In the genomic region with DNA sequence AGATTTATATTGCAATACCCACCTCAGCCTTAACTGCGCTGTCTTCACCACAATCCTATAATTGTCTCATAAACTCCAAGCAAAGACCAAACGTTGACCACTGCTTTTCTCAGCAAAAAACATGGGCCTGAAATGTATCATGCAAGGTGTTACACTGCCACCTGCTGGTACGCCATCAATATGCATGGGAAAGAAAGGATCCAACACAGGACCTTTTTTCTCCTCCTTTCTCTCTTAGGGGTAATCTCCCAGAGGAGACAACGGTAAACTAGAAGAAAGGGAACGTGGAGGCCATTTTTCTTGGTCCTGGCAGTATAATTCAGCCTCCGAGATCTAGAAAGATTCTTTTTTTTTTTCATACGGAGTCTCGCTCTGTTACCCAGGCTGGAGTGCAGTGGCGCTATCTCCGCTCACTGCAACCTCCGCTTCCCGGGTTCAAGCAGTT, we compare ENCODE assay signal across 8 cellular contexts.
DNase-seq lines count a peak whose midpoint lies in the region; ATAC-seq and TF ChIP-seq lines count a peak whose summit lies in the region.

No MANE protein-coding gene starts in this region.

- H3K4me2 ChIP-seq in KMS-11 (no peak overlapping the region), PC-9 (no peak overlapping the region), fibroblast of lung (ENCODE audit: extremely low read depth, insufficient read depth, low read length) (no peak overlapping the region), neural cell (ENCODE audit: low read length) (no peak overlapping the region)

- no TSS peak for BruUV-seq in PC-9 (replicated peaks; lab: Mats Ljungman, UMichigan)

- TF ChIP-seq CTCF in KMS-11 (conservative IDR thresholded peaks at IDR 0.05; ENCODE audit: low read depth, low read length) (peak; percentile 97), PC-9 (conservative IDR thresholded peaks at IDR 0.05) (peak; percentile 81), fibroblast of lung (conservative IDR thresholded peaks at IDR 0.05 in 1 of 2, IDR thresholded peaks at IDR 0.05 in 1 of 2; ENCODE audit: low read depth in 1 of 2, low read length in 2 of 2) (peak; percentile 98), neural cell (IDR thresholded peaks at IDR 0.05; ENCODE audit: poor library complexity, severe bottlenecking) (peak; percentile 98)

- peaks cover 7% of the 10 kb centered on the region for H3K27me3 Mint-ChIP-seq in activated T-cell treated with anti-CD3 and anti-CD28 coated beads, Interleukin-2, amount 50 U/mL, for 4 hours (ENCODE audit: low read depth)
- no peaks in the 10 kb centered on the region for H3K27me3 Mint-ChIP-seq in stimulated activated naive CD8-positive, alpha-beta T cell treated with anti-CD3 and anti-CD28 coated beads, Interleukin-15, amount 100 ng/mL, for 72 hours

- CTCF ChIA-PET in PC-9 (lab: Charles Lee), result interaction anchor here (0.7 kb wide), 1 partner anchor 145 kb away, joined by 3 read pairs; no protein-coding TSS in a partner anchor

- no peaks in the 10 kb centered on the region for H3K9me2 ChIP-seq in PC-9 (ENCODE audit: insufficient read depth)
- H3K9me2 ChIP-seq in neural cell (ENCODE audit: insufficient read depth, low read length), result no peaks in the 10 kb centered on the region

- no peaks in the 10 kb centered on the region for H3K36me3 Mint-ChIP-seq in activated T-cell treated with anti-CD3 and anti-CD28 coated beads, Interleukin-2, amount 50 U/mL, for 4 hours (ENCODE audit: insufficient read depth)

- H3K79me2 ChIP-seq in KMS-11 (ENCODE audit: insufficient read depth, low read depth) (no peaks in the 10 kb centered on the region), PC-9 (ENCODE audit: low read depth) (no peaks in the 10 kb centered on the region), fibroblast of lung (ENCODE audit: control insufficient read depth, insufficient read depth, low read length) (no peaks in the 10 kb centered on the region), neural cell (replicated peaks; ENCODE audit: insufficient read depth, low read length) (no peaks in the 10 kb centered on the region)

- H3K4me3 ChIP-seq in KMS-11 (IDR thresholded peaks at IDR 0.05; ENCODE audit: insufficient read depth, low read depth, low read length) (no peak overlapping the region), PC-9 (no peak overlapping the region), fibroblast of lung (replicated peaks in 1 of 4; ENCODE audit: control extremely low read depth in 1 of 4, insufficient read depth in 1 of 4, low read depth in 3 of 4, low read length in 4 of 4) (no peak overlapping the region), neural cell (ENCODE audit: low read length) (no peak overlapping the region)

- H3K4me1 ChIP-seq in KMS-11 (ENCODE audit: low read depth, poor library complexity, severe bottlenecking) (peaks cover 6% of the 10 kb centered on the region), PC-9 (replicated peaks; ENCODE audit: insufficient read depth) (no peaks in the 10 kb centered on the region), fibroblast of lung (ENCODE audit: control insufficient read depth, extremely low read depth, insufficient read depth, low read length) (no peaks in the 10 kb centered on the region)

- H3K4me3 Mint-ChIP-seq in activated T-cell treated with anti-CD3 and anti-CD28 coated beads, Interleukin-2, amount 50 U/mL, for 4 hours, result no peak overlapping the region
- H3K4me3 Mint-ChIP-seq in stimulated activated naive CD8-positive, alpha-beta T cell treated with anti-CD3 and anti-CD28 coated beads, Interleukin-15, amount 100 ng/mL, for 72 hours, result no peak overlapping the region

- H3K27me3 ChIP-seq in KMS-11 (ENCODE audit: insufficient read depth, low read depth) (no peaks in the 10 kb centered on the region), PC-9 (ENCODE audit: insufficient read depth, low read depth) (peaks cover 10% of the 10 kb centered on the region; the same call in 1 of the 2 replicates), fibroblast of lung (ENCODE audit: control insufficient read depth, insufficient read depth, low read length) (no peaks in the 10 kb centered on the region), neural cell (ENCODE audit: insufficient read depth, low read depth, low read length) (no peaks in the 10 kb centered on the region)

- no peaks in the 10 kb centered on the region for H3K9me3 Mint-ChIP-seq in activated T-cell treated with anti-CD3 and anti-CD28 coated beads, Interleukin-2, amount 50 U/mL, for 4 hours
- H3K9me3 Mint-ChIP-seq in stimulated activated naive CD8-positive, alpha-beta T cell treated with anti-CD3 and anti-CD28 coated beads, Interleukin-15, amount 100 ng/mL, for 72 hours, result no peaks in the 10 kb centered on the region

- DNase-seq in D341Med (ENCODE audit: low spot score), result peak; percentile 65
- peak; percentile 54 to 62 for DNase-seq in PC-9
- DNase-seq in activated T-cell treated with anti-CD3 and anti-CD28 coated beads, Interleukin-2, amount 50 U/mL, for 4 hours, result peak; percentile 83
- peak; percentile 84 to 90 for DNase-seq in fibroblast of lung (ENCODE audit: low read depth in 2 of 2)
- DNase-seq in stimulated activated naive CD8-positive, alpha-beta T cell treated with anti-CD3 and anti-CD28 coated beads, Interleukin-15, amount 100 ng/mL, for 72 hours, result peak; percentile 83 to 86

- no peak overlapping the region for H3K27ac ChIP-seq in KMS-11
- no peak overlapping the region for H3K27ac ChIP-seq in PC-9
- H3K27ac ChIP-seq in fibroblast of lung (ENCODE audit: insufficient read depth, low read length), result no peak overlapping the region
- no peak overlapping the region for H3K27ac ChIP-seq in neural cell (ENCODE audit: low read length)

- TF ChIP-seq RAD21 in neural cell (conservative IDR thresholded peaks at IDR 0.05), result peak; percentile 96

- H3K9me3 ChIP-seq in PC-9 (ENCODE audit: insufficient read depth, low read depth) (no peaks in the 10 kb centered on the region), fibroblast of lung (ENCODE audit: control insufficient read depth, insufficient read depth, low read depth, low read length) (no peaks in the 10 kb centered on the region), neural cell (ENCODE audit: low read length) (no peaks in the 10 kb centered on the region)

- POLR2A ChIA-PET in PC-9 (lab: Charles Lee; ENCODE audit: unreplicated experiment), result no interaction called here

- H3K4me1 Mint-ChIP-seq in activated T-cell treated with anti-CD3 and anti-CD28 coated beads, Interleukin-2, amount 50 U/mL, for 4 hours (ENCODE audit: low read depth), result peaks cover 30% of the 10 kb centered on the region
- peaks cover 37% of the 10 kb centered on the region for H3K4me1 Mint-ChIP-seq in stimulated activated naive CD8-positive, alpha-beta T cell treated with anti-CD3 and anti-CD28 coated beads, Interleukin-15, amount 100 ng/mL, for 72 hours

- H3F3A ChIP-seq in PC-9 (ENCODE audit: insufficient read depth, low read depth), result no peaks in the 10 kb centered on the region
- H3F3A ChIP-seq in neural cell (ENCODE audit: insufficient read depth, low read length, poor library complexity, severe bottlenecking), result no peaks in the 10 kb centered on the region

- intact Hi-C loops in PC-9 (cut with micrococcal nuclease; ENCODE audit: unreplicated experiment), result loop anchor here (2.0 to 5.0 kb wide), 4 partner anchors 130 to 1010 kb away; no protein-coding TSS in a partner anchor

- H2AFZ ChIP-seq in KMS-11 (ENCODE audit: low read depth), result no peak overlapping the region
- H2AFZ ChIP-seq in PC-9, result no peak overlapping the region
- H2AFZ ChIP-seq in fibroblast of lung (ENCODE audit: low read length), result no peak overlapping the region
- H2AFZ ChIP-seq in neural cell (ENCODE audit: low read depth, low read length), result no peak overlapping the region

- H3K9ac ChIP-seq in KMS-11 (no peak overlapping the region), fibroblast of lung (ENCODE audit: insufficient read depth, low read length) (no peak overlapping the region), neural cell (ENCODE audit: low read length) (no peak overlapping the region)

- no peak overlapping the region for H3K27ac Mint-ChIP-seq in stimulated activated naive CD8-positive, alpha-beta T cell treated with anti-CD3 and anti-CD28 coated beads, Interleukin-15, amount 100 ng/mL, for 72 hours

- H3K36me3 ChIP-seq in KMS-11 (ENCODE audit: insufficient read depth), result no peaks in the 10 kb centered on the region
- H3K36me3 ChIP-seq in PC-9 (ENCODE audit: low read depth), result no peaks in the 10 kb centered on the region
- no peaks in the 10 kb centered on the region for H3K36me3 ChIP-seq in fibroblast of lung (ENCODE audit: control insufficient read depth, insufficient read depth, low read length)
- H3K36me3 ChIP-seq in neural cell (ENCODE audit: insufficient read depth, low read length), result no peaks in the 10 kb centered on the region

- TF ChIP-seq EP300 in neural cell (conservative IDR thresholded peaks at IDR 0.05; ENCODE audit: poor library complexity, severe bottlenecking), result no peak

- ATAC-seq in GM21526 (IDR thresholded peaks at IDR 0.05; ENCODE audit: low FRiP score, unreplicated experiment), result peak; percentile 85
- ATAC-seq in activated T-cell treated with anti-CD3 and anti-CD28 coated beads, Interleukin-2, amount 50 U/mL, for 4 hours, result peak; percentile 86 to 88
- peak; percentile 96 for ATAC-seq in stimulated activated naive CD8-positive, alpha-beta T cell treated with anti-CD3 and anti-CD28 coated beads, Interleukin-15, amount 100 ng/mL, for 72 hours

- H4K20me1 ChIP-seq in KMS-11 (ENCODE audit: insufficient read depth) (no peaks in the 10 kb centered on the region), PC-9 (ENCODE audit: insufficient read depth) (no peaks in the 10 kb centered on the region), fibroblast of lung (ENCODE audit: control insufficient read depth, extremely low read depth, insufficient read depth, low read length) (no peaks in the 10 kb centered on the region), neural cell (ENCODE audit: insufficient read depth) (no peaks in the 10 kb centered on the region)

TF ChIP-seq in neural cell, 6 proteins besides CTCF, POLR2A, EP300 and RAD21 (continues in another document):
- TF ChIP-seq MXI1 (conservative IDR thresholded peaks at IDR 0.05; ENCODE audit: poor library complexity, severe bottlenecking), result no peak
